Comparison of ENCODE assay signal across 6 cellular contexts in genomic region chr19:48874309-48875135, GRCh38. TPM values are rescaled to one million over a fixed set of nuclear protein-coding genes. Genes with fewer than 3 reads are reported as not detected.
DNase-seq lines count a peak whose midpoint lies in the region; ATAC-seq lines count a peak whose summit lies in the region.

No MANE protein-coding gene starts in this region.

- no peaks in the 10 kb centered on the region for H3K9me3 Mint-ChIP-seq in activated CD4-positive, alpha-beta memory T cell treated with anti-CD3 and anti-CD28 coated beads for 36 hours

- peaks cover 54% of the 10 kb centered on the region for H3K36me3 Mint-ChIP-seq in activated CD4-positive, alpha-beta memory T cell treated with anti-CD3 and anti-CD28 coated beads for 36 hours

- H3K27me3 Mint-ChIP-seq in activated CD4-positive, alpha-beta memory T cell treated with anti-CD3 and anti-CD28 coated beads for 36 hours, result no peaks in the 10 kb centered on the region

- DNase-seq in SIG-M5 treated with dmso at 0.1 percent for 504 hours (lab: John Stamatoyannopoulos, UW; ENCODE audit: unreplicated experiment), result peak; percentile 14
- DNase-seq in SIG-M5 (lab: John Stamatoyannopoulos, UW), result no peak
- peak; percentile 52 for DNase-seq in activated CD4-positive, alpha-beta memory T cell treated with anti-CD3 and anti-CD28 coated beads for 36 hours
- peak; percentile 29 for DNase-seq in kidney glomerular epithelial cell (lab: John Stamatoyannopoulos, UW)

- POLR2A ChIA-PET in activated CD4-positive, alpha-beta memory T cell treated with anti-CD3 and anti-CD28 coated beads for 36 hours (lab: Charles Lee), result interaction anchor here (0.7 to 3.8 kb wide), 9 partner anchors 26 to 625 kb away, joined by 3 to 29 read pairs (median 5); partner anchors contain the start of genes BAX, FTL, NUCB1 and TULP2

- peaks cover 37% of the 10 kb centered on the region for H3K4me1 Mint-ChIP-seq in activated CD4-positive, alpha-beta memory T cell treated with anti-CD3 and anti-CD28 coated beads for 36 hours (ENCODE audit: low read depth)

- intact Hi-C loops in activated CD4-positive, alpha-beta memory T cell treated with anti-CD3 and anti-CD28 coated beads for 36 hours (cut with micrococcal nuclease), result loop anchor here (1.0 to 10.0 kb wide), 4 partner anchors 26 to 550 kb away; partner anchors contain the start of genes BCAT2, EMP3, GYS1 and NUCB1

- peak overlapping the region; percentile 99 for H3K27ac Mint-ChIP-seq in activated CD4-positive, alpha-beta memory T cell treated with anti-CD3 and anti-CD28 coated beads for 36 hours

- ATAC-seq in GM18498 (IDR thresholded peaks at IDR 0.05; ENCODE audit: unreplicated experiment) (no peak), GM21786 (IDR thresholded peaks at IDR 0.05; ENCODE audit: unreplicated experiment) (no peak)

- CTCF ChIA-PET in activated CD4-positive, alpha-beta memory T cell treated with anti-CD3 and anti-CD28 coated beads for 36 hours (lab: Charles Lee), result interaction anchor here (0.6 to 3.0 kb wide), 5 partner anchors 25 to 147 kb away, joined by 3 to 15 read pairs (median 4); partner anchors contain the start of genes GYS1, NUCB1 and RUVBL2

- H3K4me3 Mint-ChIP-seq in activated CD4-positive, alpha-beta memory T cell treated with anti-CD3 and anti-CD28 coated beads for 36 hours, result peak overlapping the region; percentile 95

RNA-seq across cellular contexts. Expression of gene PPP1R15A, which starts 2.3 kb away (rescaled TPM):
- total RNA-seq in activated CD4-positive, alpha-beta memory T cell treated with anti-CD3 and anti-CD28 coated beads for 36 hours, result 10 to 100 TPM; 49.7 to 52.0 TPM

RNA-seq across cellular contexts. Expression of gene PLEKHA4, which starts 6.1 kb away (rescaled TPM):
- total RNA-seq in activated CD4-positive, alpha-beta memory T cell treated with anti-CD3 and anti-CD28 coated beads for 36 hours, result 10 to 100 TPM; 10.5 to 11.0 TPM

RNA-seq across cellular contexts. Expression of gene TULP2, which starts 24.0 kb away (rescaled TPM):
- total RNA-seq in activated CD4-positive, alpha-beta memory T cell treated with anti-CD3 and anti-CD28 coated beads for 36 hours, result under 1 TPM; 0.34 to 0.59 TPM

RNA-seq across cellular contexts. Expression of gene NUCB1, which starts 25.6 kb away (rescaled TPM):
- total RNA-seq in activated CD4-positive, alpha-beta memory T cell treated with anti-CD3 and anti-CD28 coated beads for 36 hours, result 100 to 1,000 TPM; 154 to 159 TPM

RNA-seq across cellular contexts. Expression of gene HSD17B14, which starts 38.2 kb away (rescaled TPM):
- total RNA-seq in activated CD4-positive, alpha-beta memory T cell treated with anti-CD3 and anti-CD28 coated beads for 36 hours, result under 1 TPM in 1 of 2 experiments, not detected in 1; 0.31 TPM
